Comparison of ENCODE assay signal across 8 cellular contexts in the genomic region with DNA sequence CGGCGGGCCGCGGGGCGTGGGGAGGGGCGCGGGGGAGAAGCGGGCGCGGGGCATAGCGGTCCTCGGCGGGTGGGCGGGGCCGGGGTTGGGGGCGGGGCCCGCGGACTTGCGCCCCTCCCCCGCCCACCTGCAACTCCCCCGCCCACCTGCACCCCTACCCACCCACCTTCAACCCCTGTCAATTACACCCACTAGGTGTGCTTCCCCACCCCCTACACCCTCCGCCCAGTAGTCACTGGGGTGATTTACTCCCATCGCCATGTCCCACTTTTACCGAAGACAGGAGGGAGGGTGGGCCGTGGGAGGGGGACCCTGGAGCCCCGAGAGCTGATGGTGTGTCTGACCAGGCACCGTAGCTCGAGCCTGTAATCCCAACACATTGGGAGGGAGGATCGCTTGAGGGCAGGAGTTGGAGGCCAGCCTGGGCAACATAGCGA. TPM values are rescaled to one million over a fixed set of nuclear protein-coding genes. Genes with fewer than 3 reads are reported as not detected.
DNase-seq lines count a peak whose midpoint lies in the region; ATAC-seq and TF ChIP-seq lines count a peak whose summit lies in the region.

No MANE protein-coding gene starts in this region.

- H3K27ac ChIP-seq in caudate nucleus (ENCODE audit: low read depth, low read length) (peak overlapping the region; percentile 97), lower lobe of right lung (peak overlapping the region; percentile 93), upper lobe of right lung (peak overlapping the region; percentile 91)

- H3K9me3 ChIP-seq in lower lobe of right lung (no peaks in the 10 kb centered on the region), upper lobe of right lung (no peaks in the 10 kb centered on the region)

- peak overlapping the region in 1 of 3 donors; percentile 80 for H3K27ac Mint-ChIP-seq in IgD-negative memory B cell

- H3K4me3 Mint-ChIP-seq in IgD-negative memory B cell: peak overlapping the region; percentile 80 to 94 (median 91)

- H3K27me3 ChIP-seq in lower lobe of right lung (ENCODE audit: low read depth) (no peaks in the 10 kb centered on the region), upper lobe of right lung (no peaks in the 10 kb centered on the region)

- peaks cover 14% of the 10 kb centered on the region for H3K36me3 ChIP-seq in lower lobe of right lung
- peaks cover 12% of the 10 kb centered on the region for H3K36me3 ChIP-seq in upper lobe of right lung

- DNase-seq in caudate nucleus (lab: John Stamatoyannopoulos, UW) (peak in 15 of 61 donors; percentile 10 to 80 (median 42)), lower lobe of right lung (peak; percentile 56), upper lobe of right lung (no peak), GF-D8 (lab: John Stamatoyannopoulos, UW) (no peak)

- H3K4me1 Mint-ChIP-seq in IgD-negative memory B cell: peaks cover 32 to 42% (median 40%) of the 10 kb centered on the region in 3 donors

- no peaks in the 10 kb centered on the region for H3K27me3 Mint-ChIP-seq in IgD-negative memory B cell

- H3K4me3 ChIP-seq in GM08714 (ENCODE audit: low read length) (peak overlapping the region; percentile 95), lower lobe of right lung (peak overlapping the region; percentile 72), upper lobe of right lung (peak overlapping the region; percentile 71)

- H3K4me1 ChIP-seq in lower lobe of right lung: peaks cover 31% of the 10 kb centered on the region
- H3K4me1 ChIP-seq in upper lobe of right lung: peaks cover 33% of the 10 kb centered on the region

- intact Hi-C loops in lower lobe of right lung (cut with DNase I) (no loop called here), upper lobe of right lung (cut with DNase I) (no loop called here)

- TF ChIP-seq CTCF in lower lobe of right lung (IDR thresholded peaks at IDR 0.05) (no peak), upper lobe of right lung (IDR thresholded peaks at IDR 0.05) (no peak)

- ATAC-seq in lower lobe of right lung (peak; percentile 18 to 48), upper lobe of right lung (peak; percentile 25), GM21423 (IDR thresholded peaks at IDR 0.05; ENCODE audit: unreplicated experiment) (no peak), HG03095 (IDR thresholded peaks at IDR 0.05; ENCODE audit: unreplicated experiment) (no peak)

- peaks cover 2% of the 10 kb centered on the region for H3K36me3 Mint-ChIP-seq in IgD-negative memory B cell

- H3K9me3 Mint-ChIP-seq in IgD-negative memory B cell: no peaks in the 10 kb centered on the region

RNA-seq across cellular contexts. Expression of gene KCTD7, which starts 0.6 kb away (rescaled TPM):
- 15.7 TPM for polyA plus RNA-seq in IgD-negative memory B cell
- total RNA-seq in lower lobe of right lung (12.6 TPM), upper lobe of right lung (12.5 TPM)

Comparison
In these comparisons a context has a peak if more than half of its experiments do, and no peak if none do; other contexts are left out.
1. ATAC-seq: peak in lower lobe of right lung (2 of 2) and upper lobe of right lung (single experiment); none in GM21423 (single experiment) and HG03095 (single experiment).
2. Peak in every context shown above with its lines, with median percentiles within 50 percentile points of each other: H3K4me3 ChIP-seq and H3K27ac ChIP-seq.